In the genomic region with DNA sequence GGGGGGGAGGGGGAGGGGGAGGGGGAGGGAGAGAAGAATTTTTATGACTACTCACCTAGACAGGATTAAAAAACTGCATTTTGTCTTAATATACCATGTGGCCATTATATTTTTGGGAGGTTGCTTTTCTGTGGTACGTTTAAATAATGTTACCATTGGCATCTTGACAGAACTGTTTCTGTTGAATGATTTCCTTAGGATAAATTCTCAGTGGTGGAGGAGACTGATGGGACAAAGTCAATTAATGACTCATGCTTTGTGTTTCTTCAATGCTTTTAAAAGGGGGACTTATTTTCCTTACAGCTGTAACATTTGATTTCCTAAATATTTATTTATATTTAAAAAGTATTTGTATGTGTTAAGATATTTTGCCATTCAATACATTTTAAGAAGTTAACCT, we compare ENCODE assay signal across 24 cellular contexts. TPM values are rescaled to one million over a fixed set of nuclear protein-coding genes. Genes with fewer than 3 reads are reported as not detected.
DNase-seq lines count a peak whose midpoint lies in the region; ATAC-seq and TF ChIP-seq lines count a peak whose summit lies in the region.
"Had no signal": no experiment of that assay in that cellular context is flagged by ENCODE, and none has a peak within 500 bp of the region (broad histone marks: within the 10 kb centered on the region; RNA-seq: fewer than 3 reads in every experiment).

No MANE protein-coding gene starts in this region.

- no peak for TF ChIP-seq EP300 in esophagus muscularis mucosa (IDR thresholded peaks at IDR 0.05)

- intact Hi-C loops in mucosa of descending colon (cut with DNase I, micrococcal nuclease) (no loop called here), esophagus muscularis mucosa (cut with DNase I) (no loop called here)

- 29% methylated on average over 1 of the region's 1 CpG for WGBS in esophagus muscularis mucosa

- TF ChIP-seq POLR2A in esophagus muscularis mucosa (IDR thresholded peaks at IDR 0.05; ENCODE audit: low read depth), result no peak

- H3K9me3 ChIP-seq in mucosa of descending colon (no peaks in the 10 kb centered on the region), esophagus muscularis mucosa (no peaks in the 10 kb centered on the region)
- H3K9me3 ChIP-seq: Caco-2, MG63 had no signal

- H3K27me3 ChIP-seq in esophagus muscularis mucosa, result no peaks in the 10 kb centered on the region
- H3K27me3 ChIP-seq: BLaER1 treated with 17β-estradiol and CSF1 and Interleukin-3, amounts not matched to agents 10 nM and 100 nM; MG63 had no signal

- H3K4me1 ChIP-seq in mucosa of descending colon (ENCODE audit: low read depth), result no peaks in the 10 kb centered on the region
- no peaks in the 10 kb centered on the region for H3K4me1 ChIP-seq in esophagus muscularis mucosa

- no peak overlapping the region for H3K4me3 ChIP-seq in astrocyte of the spinal cord (ENCODE audit: low read depth, low read length)
- no peak overlapping the region for H3K4me3 ChIP-seq in mucosa of descending colon
- no peak overlapping the region for H3K4me3 ChIP-seq in esophagus muscularis mucosa
- H3K4me3 ChIP-seq: BLaER1 treated with 17β-estradiol and CSF1 and Interleukin-3, amounts not matched to agents 10 nM and 100 nM; MG63 had no signal

- H3K36me3 ChIP-seq in mucosa of descending colon (ENCODE audit: low read depth), result no peaks in the 10 kb centered on the region
- no peaks in the 10 kb centered on the region for H3K36me3 ChIP-seq in esophagus muscularis mucosa
- H3K36me3 ChIP-seq: MG63 had no signal

- no peak overlapping the region for H3K27ac ChIP-seq in esophagus muscularis mucosa (replicated peaks in 1 of 4)
- H3K27ac ChIP-seq: BLaER1 treated with 17β-estradiol and CSF1 and Interleukin-3, amounts not matched to agents 10 nM and 100 nM had no signal

- ATAC-seq in mucosa of descending colon, result peak; percentile 39

- peak; percentile 22 for DNase-seq in Caki2 (ENCODE audit: low read depth)
- DNase-seq in HCEC 1CT, result peak; percentile 10
- peak; percentile 7 for DNase-seq in astrocyte of the spinal cord (ENCODE audit: low read depth, low spot score)
- DNase-seq in mucosa of descending colon, result no peak
- no peak for DNase-seq in NCI-H146 treated with DMSO at 0.1 percent for 48 hours (lab: John Stamatoyannopoulos, UW; ENCODE audit: unreplicated experiment)
- DNase-seq in G401 (ENCODE audit: low spot score), result no peak
- DNase-seq in esophagus muscularis mucosa (ENCODE audit: extremely low spot score), result no peak
- DNase-seq: ACHN; Caco-2; CD4-positive, alpha-beta memory T cell; DMS53; EL; H7; HFFc6; Kasumi-1; MG63; NCI-H1417; NCI-H187; NCI-H510A; NCI-H748 treated with DMSO at 0.1 percent for 48 hours; Right ventricle myocardium superior had no signal

- TF ChIP-seq CTCF in astrocyte of the spinal cord (IDR thresholded peaks at IDR 0.05; ENCODE audit: low read depth, low read length) (no peak), mucosa of descending colon (IDR thresholded peaks at IDR 0.05) (no peak), esophagus muscularis mucosa (IDR thresholded peaks at IDR 0.05) (no peak)

- in situ Hi-C loops in Caki2 (cut with HindIII; ENCODE audit: low pct_unique_long_range_greater_than_20kb, low sequenced_read_pairs), result no loop called here
- in situ Hi-C loops in astrocyte of the spinal cord (cut with HindIII; ENCODE audit: low sequenced_read_pairs), result no loop called here
- in situ Hi-C loops in G401 (cut with HindIII; ENCODE audit: low sequenced_read_pairs), result no loop called here

RNA-seq across cellular contexts. Expression of a gene that starts 13.7 kb away (rescaled TPM):
- 3.5 and 10.0 TPM in 2 replicates for total RNA-seq in Caki2 (2014; rRNA removed; shearing (Covaris generic); ENCODE audit: low replicate concordance)
- total RNA-seq in mucosa of descending colon (100 to 1,000 TPM; 191 to 861 (median 775) TPM), esophagus muscularis mucosa (not detected)
- total RNA-seq in G401 (2014; rRNA removed; shearing (Covaris generic)), result not detected in 2 replicates
- total RNA-seq: CD4-positive, alpha-beta memory T cell; H7; HFFc6; OCI-LY7; Right ventricle myocardium superior; SK-MEL-5 had no signal

RNA-seq across cellular contexts. Expression of a gene that starts 37.5 kb away (rescaled TPM):
- 47.5 and 57.1 TPM in 2 replicates for total RNA-seq in Caki2 (2014; rRNA removed; shearing (Covaris generic); ENCODE audit: low replicate concordance)
- total RNA-seq in mucosa of descending colon, result 10 to 100 TPM; 38.9 to 91.4 (median 90.8) TPM
- not detected in 2 replicates for total RNA-seq in G401 (2014; rRNA removed; shearing (Covaris generic))
- 1 to 10 TPM; 2.1 to 8.8 (median 6.5) TPM for total RNA-seq in esophagus muscularis mucosa
- total RNA-seq: CD4-positive, alpha-beta memory T cell had no signal

Comparison
In these comparisons a context has a peak if more than half of its experiments do, and no peak if none do; other contexts are left out.
1. DNase-seq: peak in Caki2 (single experiment), HCEC 1CT (single experiment) and astrocyte of the spinal cord (single experiment); none in mucosa of descending colon (0 of 3), NCI-H146 treated with DMSO at 0.1 percent for 48 hours (single experiment), G401 (single experiment) and esophagus muscularis mucosa (single experiment).
2. RNA of a gene that starts 13.7 kb away (total RNA-seq): 191 to 861 TPM in mucosa of descending colon; 3.5 to 10.0 TPM in Caki2, not detected in G401 and not detected in esophagus muscularis mucosa; every median in the first group is over 10 times any median in the second.